13 cellular contexts compared by ENCODE assay signal in genomic region chr16:84913315-84913714, GRCh38.
DNase-seq lines count a peak whose midpoint lies in the region; ATAC-seq, FAIRE-seq and TF ChIP-seq lines count a peak whose summit lies in the region.
"Had no signal": no experiment of that assay in that cellular context is flagged by ENCODE, and none has a peak within 500 bp of the region (broad histone marks: within the 10 kb centered on the region; RNA-seq: fewer than 3 reads in every experiment).

No MANE protein-coding gene starts in this region.

- no peak for ATAC-seq in foreskin keratinocyte
- ATAC-seq: natural killer cell; stimulated activated naive CD8-positive, alpha-beta T cell treated with anti-CD3 and anti-CD28 coated beads, Interleukin-15, amount 100 ng/mL, for 72 hours; T-cell had no signal

- H3K27me3 ChIP-seq in H1 (replicated peaks in 1 of 4; ENCODE audit: control insufficient read depth in 3 of 4, extremely low read depth in 1 of 4, insufficient read depth in 3 of 4, low read length in 3 of 4) (no peaks in the 10 kb centered on the region), vagina (no peaks in the 10 kb centered on the region), foreskin keratinocyte (peaks cover 27% of the 10 kb centered on the region)

- POLR2A ChIA-PET in H1 (lab: Charles Lee; ENCODE audit: partially characterized antibody) = no interaction called here

- TF ChIP-seq CTCF in H1 (IDR thresholded peaks at IDR 0.05; ENCODE audit: control extremely low read depth in 1 of 3, insufficient read depth in 1 of 3, low read depth in 1 of 3, low read length in 3 of 3) (no peak), vagina (IDR thresholded peaks at IDR 0.05) (no peak), foreskin fibroblast (IDR thresholded peaks at IDR 0.05; ENCODE audit: low read depth, low read length) (no peak), foreskin keratinocyte (conservative IDR thresholded peaks at IDR 0.05) (no peak)

- TF ChIP-seq RAD21 in H1 (IDR thresholded peaks at IDR 0.05 in 1 of 2, conservative IDR thresholded peaks at IDR 0.05 in 1 of 2; ENCODE audit: low read depth in 2 of 2, low read length in 2 of 2) = no peak

- CTCF ChIA-PET in H1 (lab: Charles Lee; ENCODE audit: partially characterized antibody) = interaction anchor here (0.6 to 1.6 kb wide), 7 partner anchors 12 to 1719 kb away, joined by 3 to 9 read pairs (median 5); no protein-coding TSS in a partner anchor

- no peaks in the 10 kb centered on the region for H4K20me1 ChIP-seq in H1 (replicated peaks in 1 of 2; ENCODE audit: control insufficient read depth in 1 of 2, insufficient read depth in 2 of 2, low read length in 2 of 2)

- WGBS in H1 (ENCODE audit: extremely low coverage in 1 of 2, insufficient coverage in 1 of 2, insufficient read length in 1 of 2, insufficient replicate concordance in 2 of 2, low coverage in 1 of 2, low lambda C conversion rate in 2 of 2, missing lambda C conversion rate in 1 of 2), 2 experiments = 76% methylated on average over 6 of the region's 6 CpGs; no CpG with 5 or more reads in 1 of the 2 experiments

- no peak overlapping the region for H2BK120ac ChIP-seq in H1 (replicated peaks; ENCODE audit: low read depth, low read length)

- no peak overlapping the region for H2AK5ac ChIP-seq in H1 (ENCODE audit: low read depth, low read length)

- H3K56ac ChIP-seq in H1 (replicated peaks; ENCODE audit: insufficient read length, low read depth, low read length) = no peak overlapping the region

- TF ChIP-seq POLR2A in H1 (IDR thresholded peaks at IDR 0.05; ENCODE audit: control extremely low read depth in 1 of 2, low read depth in 2 of 2, low read length in 2 of 2) (no peak), vagina (IDR thresholded peaks at IDR 0.05) (no peak)

- peak overlapping the region; percentile 46; the same call in 1 of the 2 replicates for H4K8ac ChIP-seq in H1 (ENCODE audit: extremely low read depth, insufficient read depth, low read length)

- no peaks in the 10 kb centered on the region for H3K79me2 ChIP-seq in H1 (ENCODE audit: control insufficient read depth in 1 of 2, insufficient read depth in 2 of 2, low read length in 2 of 2)

- no peak overlapping the region for H3K14ac ChIP-seq in H1 (ENCODE audit: insufficient read length)

- no peak overlapping the region for H4K91ac ChIP-seq in H1 (replicated peaks; ENCODE audit: insufficient read length, low read length)

- H3K4me3 ChIP-seq in H1 (ENCODE audit: extremely low read depth in 1 of 4, insufficient read depth in 2 of 4, low read depth in 3 of 4, low read length in 4 of 4) (no peak overlapping the region), vagina (no peak overlapping the region), foreskin fibroblast (ENCODE audit: low read depth in 1 of 2, low read length in 2 of 2) (no peak overlapping the region)

- H3K36me3 ChIP-seq in H1 (ENCODE audit: control insufficient read depth in 2 of 4, insufficient read depth in 4 of 4, low read length in 3 of 4) = no peaks in the 10 kb centered on the region
- no peaks in the 10 kb centered on the region for H3K36me3 ChIP-seq in vagina

- H3K4me1 ChIP-seq in H1 (replicated peaks in 1 of 4; ENCODE audit: control insufficient read depth in 3 of 4, insufficient read depth in 4 of 4, low read length in 3 of 4) = no peaks in the 10 kb centered on the region; a peak in 1 of 7 replicates
- peaks cover 37% of the 10 kb centered on the region for H3K4me1 ChIP-seq in vagina
- H3K4me1 ChIP-seq in foreskin keratinocyte = no peaks in the 10 kb centered on the region

- no peak overlapping the region for H3K18ac ChIP-seq in H1 (ENCODE audit: extremely low read depth, low read length)

- no peak overlapping the region for H3K4me2 ChIP-seq in H1 (ENCODE audit: insufficient read depth in 1 of 2, low read depth in 2 of 2, low read length in 2 of 2)

- H3K27ac ChIP-seq in H1 (ENCODE audit: low read depth, low read length) (no peak overlapping the region), vagina (peak overlapping the region; percentile 70), foreskin keratinocyte (no peak overlapping the region)

- no peak overlapping the region for H2BK20ac ChIP-seq in H1 (ENCODE audit: low read length)

- no peak overlapping the region for H2BK15ac ChIP-seq in H1 (ENCODE audit: low read length)

- intact Hi-C loops in vagina (cut with DNase I) = no loop called here

- no peak overlapping the region for H3K9ac ChIP-seq in H1 (replicated peaks in 1 of 4; ENCODE audit: extremely low read depth in 1 of 4, low read depth in 3 of 4, low read length in 3 of 4)

- FAIRE-seq in H1 (lab: Jason Lieb, UNC) = no peak
- FAIRE-seq: endothelial cell of umbilical vein had no signal

- H3K23ac ChIP-seq in H1 (ENCODE audit: insufficient read length) = no peak overlapping the region

- no peaks in the 10 kb centered on the region; the same call in 1 of the 2 replicates for H3K23me2 ChIP-seq in H1 (ENCODE audit: low read depth, low read length)

- TF ChIP-seq EP300 in H1 (IDR thresholded peaks at IDR 0.05; ENCODE audit: borderline replicate concordance in 1 of 2, low read depth in 2 of 2, low read length in 2 of 2) = no peak

- peak; percentile 7 for DNase-seq in NCI-H82 (lab: John Stamatoyannopoulos, UW)
- DNase-seq in NCI-H82 treated with DMSO at 0.1 percent for 48 hours (lab: John Stamatoyannopoulos, UW; ENCODE audit: unreplicated experiment) = no peak
- DNase-seq in H1 (ENCODE audit: low read depth in 1 of 2, low spot score in 2 of 2) = no peak
- peak; percentile 43 for DNase-seq in myocyte (ENCODE audit: low read depth)
- DNase-seq in vagina (ENCODE audit: extremely low spot score in 2 of 2) = no peak
- no peak for DNase-seq in AG08395 (ENCODE audit: low spot score)
- DNase-seq in foreskin fibroblast = no peak
- DNase-seq in foreskin keratinocyte = no peak
- DNase-seq: cerebellar nuclear complex; natural killer cell; stimulated activated naive CD8-positive, alpha-beta T cell treated with anti-CD3 and anti-CD28 coated beads, Interleukin-15, amount 100 ng/mL, for 72 hours; T-cell had no signal

- H3K4ac ChIP-seq in H1 (replicated peaks; ENCODE audit: insufficient read length, low read depth, low read length) = no peak overlapping the region

- H4K5ac ChIP-seq in H1 (ENCODE audit: insufficient read length, low read depth, low read length) = no peak overlapping the region

- H2AFZ ChIP-seq in H1 (ENCODE audit: low read length) = no peak overlapping the region

- H3K9me3 ChIP-seq in H1 (ENCODE audit: insufficient read depth in 2 of 2, low read depth in 1 of 2, low read length in 1 of 2) = no peaks in the 10 kb centered on the region
- no peaks in the 10 kb centered on the region for H3K9me3 ChIP-seq in vagina

- no peak overlapping the region for H2BK12ac ChIP-seq in H1 (ENCODE audit: low read depth, low read length)

- no peak overlapping the region for H2BK5ac ChIP-seq in H1 (ENCODE audit: low read depth, low read length)

- H3K79me1 ChIP-seq in H1 (ENCODE audit: low read depth, low read length) = no peaks in the 10 kb centered on the region

TF ChIP-seq in H1, 55 proteins besides CTCF, POLR2A, EP300 and RAD21:
- TF ChIP-seq SRF (IDR thresholded peaks at IDR 0.05; ENCODE audit: low read depth, low read length) (no peak), SAP30 (IDR thresholded peaks at IDR 0.05; ENCODE audit: insufficient read depth, insufficient replicate concordance, low read length) (no peak), SIN3A (conservative IDR thresholded peaks at IDR 0.05 in 1 of 2, IDR thresholded peaks at IDR 0.05 in 1 of 2; ENCODE audit: low read depth in 1 of 2, low read length in 2 of 2) (no peak), MAFK (IDR thresholded peaks at IDR 0.05; ENCODE audit: low read depth, low read length) (no peak), TAF7 (optimal IDR thresholded peaks at IDR 0.05; ENCODE audit: borderline replicate concordance, low read depth, low read length) (no peak)

Comparison
In these comparisons a context has a peak if more than half of its experiments do, and no peak if none do; other contexts are left out.
1. DNase-seq: peak in NCI-H82 (single experiment) and myocyte (single experiment); none in NCI-H82 treated with DMSO at 0.1 percent for 48 hours (single experiment), H1 (0 of 2), vagina (0 of 2), AG08395 (single experiment), foreskin fibroblast (0 of 2) and foreskin keratinocyte (0 of 2).